Comparison of ENCODE assay signal across 24 cellular contexts in the genomic region with DNA sequence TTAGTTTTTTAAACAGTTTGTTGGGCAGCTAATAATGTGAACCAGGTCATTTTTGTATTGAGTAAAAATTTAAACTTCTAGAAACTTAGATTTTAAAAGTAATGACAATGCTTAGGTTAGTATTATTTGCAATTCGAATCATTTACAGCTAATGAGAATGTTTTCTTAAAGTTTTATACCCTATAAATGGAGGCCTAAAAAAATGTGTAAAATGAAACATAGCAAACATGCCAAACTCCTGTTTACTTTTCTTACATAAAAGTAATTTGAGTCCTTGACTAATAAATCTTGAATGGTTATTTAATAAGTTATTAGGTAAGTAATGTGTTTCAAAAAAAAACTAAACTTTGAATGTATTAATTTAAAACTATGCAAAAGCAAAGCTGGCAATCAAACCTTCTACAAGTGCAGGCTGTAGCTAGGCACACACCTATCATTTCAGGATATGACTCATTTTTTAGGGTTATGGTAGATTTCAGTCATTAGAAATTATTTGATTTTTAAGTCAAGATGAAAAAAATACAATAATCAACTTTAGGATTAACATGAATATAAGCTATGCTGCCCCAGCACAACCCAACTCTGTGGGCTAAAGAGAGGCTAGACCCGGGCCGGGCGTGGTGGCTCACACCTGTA.
"Had no signal": no experiment of that assay in that cellular context is flagged by ENCODE, and none has a peak within 500 bp of the region (broad histone marks: within the 10 kb centered on the region; RNA-seq: fewer than 3 reads in every experiment).

No MANE protein-coding gene starts in this region.

- H3K4me3 ChIP-seq: esophagus muscularis mucosa, gastroesophageal sphincter, pancreas, psoas muscle, thyroid gland had no signal

- H3K27me3 ChIP-seq: esophagus muscularis mucosa, gastroesophageal sphincter, neutrophil, pancreas, thyroid gland had no signal

- FAIRE-seq: pancreas had no signal

- H3K27ac ChIP-seq: esophagus muscularis mucosa, gastroesophageal sphincter, neutrophil, pancreas, psoas muscle, thyroid gland had no signal

- H3K4me1 ChIP-seq: gastroesophageal sphincter, psoas muscle, thyroid gland had no signal

- DNase-seq: activated CD4-positive, alpha-beta T cell treated with anti-CD3 and anti-CD28 coated beads, Interleukin-2, amount 10 ng/mL, durations not matched to agents 7 days and 5 days; activated CD4-positive, CD25-positive, alpha-beta regulatory T cell treated with anti-CD3 and anti-CD28 coated beads, Interleukin-2, amount 50 U/mL, for 72 hours; activated CD8-positive, alpha-beta memory T cell treated with anti-CD3 and anti-CD28 coated beads, Interleukin-2, amount 10 ng/mL, durations not matched to agents 7 days and 5 days; activated CD8-positive, alpha-beta T cell treated with anti-CD3 and anti-CD28 coated beads for 36 hours; activated effector memory CD4-positive, alpha-beta T cell treated with anti-CD3 and anti-CD28 coated beads, Interleukin-2, amount 50 U/mL, for 16 hours; activated naive CD4-positive, alpha-beta T cell treated with anti-CD3 and anti-CD28 coated beads, Interleukin-2, amount 50 U/mL, for 16 hours; activated naive CD8-positive, alpha-beta T cell treated with anti-CD3 and anti-CD28 coated beads, Interleukin-2, amount 50 U/mL, for 24 hours; activated T-cell treated with anti-CD3 and anti-CD28 coated beads for 4 hours; effector CD8-positive, alpha-beta T cell; head of caudate nucleus; hypothalamus; mesenchymal stem cell; psoas muscle; stimulated activated CD4-positive, alpha-beta T cell treated with anti-CD3 and anti-CD28 coated beads, Interleukin-12 subunit alpha, Interleukin-12 subunit beta, amount 100 ng/mL, for 4 hours; stimulated activated CD4-positive, alpha-beta T cell treated with anti-CD3 and anti-CD28 coated beads, Interleukin-4, amount 100 ng/mL, for 4 hours; stimulated activated naive CD8-positive, alpha-beta T cell treated with anti-CD3 and anti-CD28 coated beads, Interleukin-15, Interleukin-2, amounts not matched to agents 100 U/mL and 50 U/mL, for 24 hours; substantia nigra; T-helper 17 cell; thyroid gland had no signal

- H3K9me3 ChIP-seq: esophagus muscularis mucosa, gastroesophageal sphincter, neutrophil, pancreas, psoas muscle, thyroid gland had no signal

- ATAC-seq: activated CD8-positive, alpha-beta memory T cell treated with anti-CD3 and anti-CD28 coated beads, Interleukin-2, amount 10 ng/mL, durations not matched to agents 7 days and 5 days; activated CD8-positive, alpha-beta T cell treated with anti-CD3 and anti-CD28 coated beads for 36 hours; activated naive CD8-positive, alpha-beta T cell treated with anti-CD3 and anti-CD28 coated beads, Interleukin-2, amount 50 U/mL, for 24 hours; gastroesophageal sphincter; pancreas; psoas muscle; right cardiac atrium; stimulated activated naive CD8-positive, alpha-beta T cell treated with anti-CD3 and anti-CD28 coated beads, Interleukin-15, Interleukin-2, amounts not matched to agents 100 U/mL and 50 U/mL, for 24 hours; T-helper 17 cell had no signal

- H3K36me3 ChIP-seq: esophagus muscularis mucosa, gastroesophageal sphincter, neutrophil, pancreas, thyroid gland had no signal
